In the genomic region with DNA sequence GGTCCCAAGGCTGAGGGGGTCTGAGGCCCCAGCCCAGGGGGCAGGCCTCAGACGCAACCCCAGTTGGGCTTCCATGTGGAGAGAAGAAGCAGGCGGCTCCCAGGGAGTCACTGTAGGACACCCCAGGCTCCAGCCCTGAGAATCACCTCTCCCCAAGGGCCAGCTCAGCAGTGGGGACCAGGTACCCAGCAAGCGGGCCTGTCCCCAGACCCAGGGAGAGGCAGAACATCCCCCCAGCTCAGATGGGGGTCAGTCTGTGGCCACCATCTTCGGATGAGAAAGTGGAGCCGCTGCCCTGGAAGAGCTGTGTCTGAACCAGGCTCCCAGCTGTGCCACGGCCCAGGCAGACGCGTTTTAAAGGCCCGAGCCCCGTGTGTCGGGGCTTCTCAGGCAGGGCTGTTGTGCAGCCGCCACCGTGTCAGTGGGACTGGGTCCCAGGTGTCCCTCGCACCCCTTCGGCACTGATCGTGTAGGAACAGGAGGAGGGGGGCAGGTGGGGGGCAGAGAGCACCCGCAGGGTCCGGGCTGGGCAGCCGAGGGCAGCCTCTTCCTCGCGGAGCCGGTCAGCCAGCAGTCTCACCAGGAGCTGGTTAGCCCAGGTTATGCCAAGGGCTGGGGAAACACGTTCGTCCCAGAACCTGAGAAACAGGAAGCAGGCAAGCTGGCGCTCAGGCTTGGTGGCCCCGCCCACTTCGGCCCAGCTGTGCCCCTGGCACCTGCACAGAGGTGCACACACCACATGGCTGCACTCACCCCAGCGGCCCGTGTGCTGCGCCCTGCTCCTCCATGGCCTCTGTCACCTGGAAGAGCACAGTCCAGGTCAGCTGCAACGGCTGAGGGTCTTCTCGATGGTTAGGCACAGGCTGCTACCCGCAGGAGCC, we compare ENCODE assay signal across 1 cellular context.
TF ChIP-seq lines count a peak whose summit lies in the region.

No MANE protein-coding gene starts in this region.

TF ChIP-seq in HCT116, 20 proteins besides CTCF, POLR2A, EP300 and RAD21 (continued from another document):
- TF ChIP-seq SP1 (IDR thresholded peaks at IDR 0.05; ENCODE audit: low read depth) (no peak), CEBPB (IDR thresholded peaks at IDR 0.05; ENCODE audit: low read depth) (no peak), JUND (IDR thresholded peaks at IDR 0.05) (no peak), SIN3A (IDR thresholded peaks at IDR 0.05; ENCODE audit: low read depth) (no peak), CBX3 (IDR thresholded peaks at IDR 0.05; ENCODE audit: low read depth) (no peak)
- TF ChIP-seq, protein P1, sequence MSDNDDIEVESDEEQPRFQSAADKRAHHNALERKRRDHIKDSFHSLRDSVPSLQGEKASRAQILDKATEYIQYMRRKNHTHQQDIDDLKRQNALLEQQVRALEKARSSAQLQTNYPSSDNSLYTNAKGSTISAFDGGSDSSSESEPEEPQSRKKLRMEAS (IDR thresholded peaks at IDR 0.05) = no peak
- TF ChIP-seq, protein P2, sequence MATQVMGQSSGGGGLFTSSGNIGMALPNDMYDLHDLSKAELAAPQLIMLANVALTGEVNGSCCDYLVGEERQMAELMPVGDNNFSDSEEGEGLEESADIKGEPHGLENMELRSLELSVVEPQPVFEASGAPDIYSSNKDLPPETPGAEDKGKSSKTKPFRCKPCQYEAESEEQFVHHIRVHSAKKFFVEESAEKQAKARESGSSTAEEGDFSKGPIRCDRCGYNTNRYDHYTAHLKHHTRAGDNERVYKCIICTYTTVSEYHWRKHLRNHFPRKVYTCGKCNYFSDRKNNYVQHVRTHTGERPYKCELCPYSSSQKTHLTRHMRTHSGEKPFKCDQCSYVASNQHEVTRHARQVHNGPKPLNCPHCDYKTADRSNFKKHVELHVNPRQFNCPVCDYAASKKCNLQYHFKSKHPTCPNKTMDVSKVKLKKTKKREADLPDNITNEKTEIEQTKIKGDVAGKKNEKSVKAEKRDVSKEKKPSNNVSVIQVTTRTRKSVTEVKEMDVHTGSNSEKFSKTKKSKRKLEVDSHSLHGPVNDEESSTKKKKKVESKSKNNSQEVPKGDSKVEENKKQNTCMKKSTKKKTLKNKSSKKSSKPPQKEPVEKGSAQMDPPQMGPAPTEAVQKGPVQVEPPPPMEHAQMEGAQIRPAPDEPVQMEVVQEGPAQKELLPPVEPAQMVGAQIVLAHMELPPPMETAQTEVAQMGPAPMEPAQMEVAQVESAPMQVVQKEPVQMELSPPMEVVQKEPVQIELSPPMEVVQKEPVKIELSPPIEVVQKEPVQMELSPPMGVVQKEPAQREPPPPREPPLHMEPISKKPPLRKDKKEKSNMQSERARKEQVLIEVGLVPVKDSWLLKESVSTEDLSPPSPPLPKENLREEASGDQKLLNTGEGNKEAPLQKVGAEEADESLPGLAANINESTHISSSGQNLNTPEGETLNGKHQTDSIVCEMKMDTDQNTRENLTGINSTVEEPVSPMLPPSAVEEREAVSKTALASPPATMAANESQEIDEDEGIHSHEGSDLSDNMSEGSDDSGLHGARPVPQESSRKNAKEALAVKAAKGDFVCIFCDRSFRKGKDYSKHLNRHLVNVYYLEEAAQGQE (IDR thresholded peaks at IDR 0.05; ENCODE audit: low read depth) = no peak
TF ChIP-seq in HCT116: peak in this region for 0.
